ENCODE assay signal across 12 cellular contexts in genomic region chr9:128788445-128788844, GRCh38. TPM values are rescaled to one million over a fixed set of nuclear protein-coding genes. Genes with fewer than 3 reads are reported as not detected.
DNase-seq lines count a peak whose midpoint lies in the region; ATAC-seq and TF ChIP-seq lines count a peak whose summit lies in the region.
"Had no signal": no experiment of that assay in that cellular context is flagged by ENCODE, and none has a peak within 500 bp of the region (broad histone marks: within the 10 kb centered on the region; RNA-seq: fewer than 3 reads in every experiment).

No MANE protein-coding gene starts in this region.

- H3K4me1 Mint-ChIP-seq in naive B cell, result peaks cover 17 to 32% (median 28%) of the 10 kb centered on the region in 3 donors

- peaks cover 0 to 9% of the 10 kb centered on the region in 2 donors for H3K36me3 Mint-ChIP-seq in naive B cell

- ATAC-seq in naive B cell (ENCODE audit: low read depth in 2 of 2) (no peak), HG02884 (IDR thresholded peaks at IDR 0.05; ENCODE audit: unreplicated experiment) (no peak), HG03571 (IDR thresholded peaks at IDR 0.05; ENCODE audit: unreplicated experiment) (no peak)
- ATAC-seq: Panc1 had no signal

- peak overlapping the region; percentile 88 to 99 (median 96) for H3K4me3 Mint-ChIP-seq in naive B cell

- H3K9me3 Mint-ChIP-seq in naive B cell, result no peaks in the 10 kb centered on the region

- no peak overlapping the region for H2AFZ ChIP-seq in mammary epithelial cell (ENCODE audit: low read depth, low read length)

- H3K4me1 ChIP-seq in BLaER1 (peaks cover 31% of the 10 kb centered on the region), mammary epithelial cell (ENCODE audit: insufficient read depth, low read length) (peaks cover 6% of the 10 kb centered on the region)

- H3K4me2 ChIP-seq in BLaER1 (peak overlapping the region; percentile 96), mammary epithelial cell (ENCODE audit: insufficient read depth, low read depth, low read length) (peak overlapping the region; percentile 89)

- WGBS in mammary epithelial cell (ENCODE audit: low coverage, missing lambda C conversion rate), result 100% methylated on average over 1 of the region's 1 CpG

- H3K27me3 Mint-ChIP-seq in naive B cell, result no peaks in the 10 kb centered on the region

- H3K27me3 ChIP-seq in BLaER1 (no peaks in the 10 kb centered on the region), mammary epithelial cell (ENCODE audit: insufficient read depth, low read length) (no peaks in the 10 kb centered on the region)

- H3K36me3 ChIP-seq in BLaER1 (peaks cover 52% of the 10 kb centered on the region), mammary epithelial cell (ENCODE audit: insufficient read depth, low read length) (peaks cover 7% of the 10 kb centered on the region)

- H4K20me1 ChIP-seq in BLaER1 (peaks cover 25% of the 10 kb centered on the region; the same call in 1 of the 2 replicates), mammary epithelial cell (ENCODE audit: insufficient read depth, low read length) (no peaks in the 10 kb centered on the region)

- peak overlapping the region; percentile 90 for H3K9ac ChIP-seq in BLaER1
- H3K9ac ChIP-seq in mammary epithelial cell (ENCODE audit: insufficient read depth, low read length), result no peak overlapping the region

- intact Hi-C loops in mammary epithelial cell (cut with micrococcal nuclease), result loop anchor here (5.0 to 10.0 kb wide), 2 partner anchors 56 to 154 kb away; no protein-coding TSS in a partner anchor

- dilution Hi-C loops in mammary epithelial cell (cut with HindIII; ENCODE audit: low sequenced_read_pairs), result no loop called here

- H3K27ac Mint-ChIP-seq in naive B cell, result peak overlapping the region in 3 of 6 donors; percentile 24 to 95 (median 94)

- CTCF ChIA-PET in mammary epithelial cell (lab: Charles Lee; ENCODE audit: low non-redundant PET), result no interaction called here

- in situ Hi-C loops in mammary epithelial cell (cut with MboI; ENCODE audit: low sequenced_read_pairs in 2 of 2), result no loop called here

- no peak for TF ChIP-seq CTCF in mammary epithelial cell (conservative IDR thresholded peaks at IDR 0.05 in 1 of 2, IDR thresholded peaks at IDR 0.05 in 1 of 2; ENCODE audit: extremely low read depth in 1 of 2, insufficient read depth in 1 of 2, low read depth in 1 of 2, low read length in 2 of 2)

- H3K4me3 ChIP-seq in BLaER1, result peak overlapping the region; percentile 95
- peak overlapping the region; percentile 96 for H3K4me3 ChIP-seq in Jurkat, Clone E6-1 (ENCODE audit: low read length)
- H3K4me3 ChIP-seq in mammary epithelial cell (replicated peaks in 1 of 3; ENCODE audit: insufficient read depth in 1 of 3, low read depth in 2 of 3, low read length in 3 of 3), result peak overlapping the region in 1 of 3 experiments; percentile 96

- H3K79me2 ChIP-seq in mammary epithelial cell (ENCODE audit: insufficient read depth, low read length), result peaks cover 19% of the 10 kb centered on the region

- no peak for DNase-seq in Jurkat, Clone E6-1 (ENCODE audit: low read depth, low spot score)
- no peak for DNase-seq in mammary epithelial cell
- DNase-seq in naive B cell, result no peak
- DNase-seq in iPS-NIHi11 (ENCODE audit: low spot score), result no peak
- no peak for DNase-seq in NCI-H1436 (lab: John Stamatoyannopoulos, UW)
- DNase-seq: activated effector memory CD4-positive, alpha-beta T cell treated with anti-CD3 and anti-CD28 coated beads, Interleukin-2, amount 50 U/mL, for 16 hours; KG1; stimulated activated CD4-positive, alpha-beta T cell treated with anti-CD3 and anti-CD28 coated beads, Interleukin-2, amount 100 ng/mL, for 48 hours had no signal

- no TSS peak for BruUV-seq in mammary epithelial cell (replicated peaks; lab: Mats Ljungman, UMichigan)

- peak overlapping the region; percentile 80; the same call in 1 of the 2 replicates for H3K27ac ChIP-seq in BLaER1
- no peak overlapping the region for H3K27ac ChIP-seq in mammary epithelial cell (ENCODE audit: insufficient read depth, low read depth, low read length)

- no peaks in the 10 kb centered on the region for H3K9me3 ChIP-seq in BLaER1
- no peaks in the 10 kb centered on the region for H3K9me3 ChIP-seq in mammary epithelial cell (replicated peaks; ENCODE audit: insufficient read depth, low read length)

RNA-seq across cellular contexts. Expression of gene TBC1D13, which starts 1.4 kb away (rescaled TPM):
- 17.1 TPM for polyA plus RNA-seq in Jurkat, Clone E6-1 (2012; ENCODE audit: insufficient read depth, insufficient read length)
- total RNA-seq in mammary epithelial cell, result 10 to 100 TPM; 18.0 to 18.5 TPM
- 17.3 TPM for polyA plus RNA-seq in mammary epithelial cell
- polyA minus RNA-seq in mammary epithelial cell, result 34.9 TPM
- 10 to 100 TPM; 23.8 to 39.7 (median 25.6) TPM for polyA plus RNA-seq in naive B cell (ENCODE audit: low read depth in 6 of 6)

RNA-seq across cellular contexts. Expression of gene ZER1, which starts 16.7 kb away (rescaled TPM):
- 10.7 TPM for polyA plus RNA-seq in Jurkat, Clone E6-1 (2012; ENCODE audit: insufficient read depth, insufficient read length)
- total RNA-seq in mammary epithelial cell, result 10 to 100 TPM; 27.3 to 29.2 TPM
- 17.8 TPM for polyA plus RNA-seq in mammary epithelial cell
- 90.1 TPM for polyA minus RNA-seq in mammary epithelial cell
- polyA plus RNA-seq in naive B cell (ENCODE audit: low read depth in 6 of 6), result 10 to 100 TPM; 30.9 to 43.1 (median 33.0) TPM

RNA-seq across cellular contexts. Expression of gene ENDOG, which starts 29.9 kb away (rescaled TPM):
- polyA plus RNA-seq in Jurkat, Clone E6-1 (2012; ENCODE audit: insufficient read depth, insufficient read length), result 37.4 TPM
- total RNA-seq in mammary epithelial cell, result 10 to 100 TPM; 30.8 to 40.3 TPM
- polyA plus RNA-seq in mammary epithelial cell (26.5 TPM), naive B cell (ENCODE audit: low read depth in 6 of 6) (10 to 100 TPM in 4 of 6 donors, 1 to 10 TPM in 2; 5.0 to 17.8 (median 14.7) TPM)
- 19.2 TPM for polyA minus RNA-seq in mammary epithelial cell

RNA-seq across cellular contexts. Expression of gene SPOUT1, which starts 41.1 kb away (rescaled TPM):
- polyA plus RNA-seq in Jurkat, Clone E6-1 (2012; ENCODE audit: insufficient read depth, insufficient read length), result 98.0 TPM
- total RNA-seq in mammary epithelial cell, result 10 to 100 TPM; 26.8 to 44.7 TPM
- polyA plus RNA-seq in mammary epithelial cell (33.3 TPM), naive B cell (ENCODE audit: low read depth in 6 of 6) (10 to 100 TPM; 38.6 to 60.4 (median 52.5) TPM)
- 17.0 TPM for polyA minus RNA-seq in mammary epithelial cell
